In genomic region chr7:73481521-73481920, GRCh38 we compare ENCODE assay signal across 3 cellular contexts.
A peak's percentile ranks its signal among the peaks of the same experiment; 100 is the strongest.
TF ChIP-seq lines count a peak whose summit lies in the region.

No MANE protein-coding gene starts in this region.

TF ChIP-seq in A549, 52 proteins besides CTCF, POLR2A, EP300 and RAD21:
- TF ChIP-seq RFX5 (IDR thresholded peaks at IDR 0.05): peak; percentile 69; the same call in 1 of the 2 replicates

TF ChIP-seq in H1, 55 proteins besides CTCF, POLR2A, EP300 and RAD21:
- peak; percentile 60 for TF ChIP-seq RFX5 (IDR thresholded peaks at IDR 0.05; ENCODE audit: borderline replicate concordance, low read depth, low read length)

TF ChIP-seq in HepG2, 621 proteins besides CTCF, POLR2A, EP300 and RAD21:
- peak; percentile 85 for TF ChIP-seq RFX5 (IDR thresholded peaks at IDR 0.05; ENCODE audit: low read depth, low read length)
